ENCODE assay signal across 1 cellular context in genomic region chr13:43023244-43023931, GRCh38.
TF ChIP-seq lines count a peak whose summit lies in the region.

TSS of gene DNAJC15 (plus strand) at chr13:43023586. CDS start at chr13:43023627, 41 bp downstream.

TF ChIP-seq in HepG2, 621 proteins besides CTCF, POLR2A, EP300 and RAD21 (continued from another document and continues in another):
- TF ChIP-seq AHDC1 (CRISPR knock-in tag; IDR thresholded peaks at IDR 0.05; ENCODE audit: borderline replicate concordance): no peak
- TF ChIP-seq SPEN (CRISPR knock-in tag; IDR thresholded peaks at IDR 0.05; ENCODE audit: low read depth): peak; percentile 83
- no peak for TF ChIP-seq ZEB1 (IDR thresholded peaks at IDR 0.05; ENCODE audit: insufficient replicate concordance, low read depth)
- TF ChIP-seq ZSCAN29 (CRISPR knock-in tag; conservative IDR thresholded peaks at IDR 0.05): 0 out of 2 replicates have a peak, but pooled peaks have one; percentile 41
- peak; percentile 66 for TF ChIP-seq ZSCAN31 (CRISPR knock-in tag; IDR thresholded peaks at IDR 0.05; ENCODE audit: low read depth)
- TF ChIP-seq FOXA1 (IDR thresholded peaks at IDR 0.05): no peak
- peak; percentile 23; the same call in 1 of the 2 replicates for TF ChIP-seq FOXA1 (CRISPR knock-in tag; IDR thresholded peaks at IDR 0.05)
- no peak for TF ChIP-seq FOSL1 (CRISPR knock-in tag; IDR thresholded peaks at IDR 0.05; ENCODE audit: borderline replicate concordance)
- peak; percentile 26; the same call in 1 of the 2 replicates for TF ChIP-seq SP5 (CRISPR knock-in tag; IDR thresholded peaks at IDR 0.05; ENCODE audit: borderline replicate concordance, low read depth)
- TF ChIP-seq ZNF570 (CRISPR knock-in tag; IDR thresholded peaks at IDR 0.05; ENCODE audit: borderline replicate concordance): no peak
- peak; percentile 32; the same call in 1 of the 2 replicates for TF ChIP-seq PBX3 (CRISPR knock-in tag; IDR thresholded peaks at IDR 0.05; ENCODE audit: borderline replicate concordance)
- no peak for TF ChIP-seq SMC3 (IDR thresholded peaks at IDR 0.05; ENCODE audit: low read length)
- no peak for TF ChIP-seq ISX (CRISPR knock-in tag; conservative IDR thresholded peaks at IDR 0.05)
- TF ChIP-seq RELA (CRISPR knock-in tag; IDR thresholded peaks at IDR 0.05): no peak
- TF ChIP-seq POLR2G (IDR thresholded peaks at IDR 0.05; ENCODE audit: low read depth, low read length): peak; percentile 92
- no peak for TF ChIP-seq HOXA9 (CRISPR knock-in tag; IDR thresholded peaks at IDR 0.05; ENCODE audit: borderline replicate concordance)
- peak; percentile 76; the same call in 1 of the 2 replicates for TF ChIP-seq PRDM10 (CRISPR knock-in tag; IDR thresholded peaks at IDR 0.05; ENCODE audit: low read depth)
- TF ChIP-seq ZIK1 (CRISPR knock-in tag; IDR thresholded peaks at IDR 0.05; ENCODE audit: borderline replicate concordance, low read depth): peak; percentile 61; the same call in 1 of the 2 replicates
- peak; percentile 72 for TF ChIP-seq ZNF574 (CRISPR knock-in tag; IDR thresholded peaks at IDR 0.05)
- 0 out of 2 replicates have a peak, but pooled peaks have one; percentile 21 for TF ChIP-seq TFE3 (CRISPR knock-in tag; IDR thresholded peaks at IDR 0.05)
- no peak for TF ChIP-seq FOXO4 (CRISPR knock-in tag; conservative IDR thresholded peaks at IDR 0.05)
- 0 out of 2 replicates have a peak, but pooled peaks have one; percentile 55 for TF ChIP-seq ZNF451 (CRISPR knock-in tag; IDR thresholded peaks at IDR 0.05)
- peak; percentile 78; the same call in 1 of the 2 replicates for TF ChIP-seq ZFP91 (CRISPR knock-in tag; IDR thresholded peaks at IDR 0.05; ENCODE audit: borderline replicate concordance)
- no peak for TF ChIP-seq NPAS2 (CRISPR knock-in tag; IDR thresholded peaks at IDR 0.05; ENCODE audit: borderline replicate concordance)
- TF ChIP-seq SALL2 (CRISPR knock-in tag; IDR thresholded peaks at IDR 0.05): peak; percentile 44; the same call in 1 of the 2 replicates
- TF ChIP-seq ZC3H4 (CRISPR knock-in tag; IDR thresholded peaks at IDR 0.05; ENCODE audit: borderline replicate concordance): 0 out of 2 replicates have a peak, but pooled peaks have one; percentile 23
- TF ChIP-seq CHD4 (IDR thresholded peaks at IDR 0.05; ENCODE audit: borderline replicate concordance, low read length): no peak
- TF ChIP-seq TBX2 (CRISPR knock-in tag; IDR thresholded peaks at IDR 0.05; ENCODE audit: borderline replicate concordance): peak; percentile 78
- no peak for TF ChIP-seq ZNF414 (CRISPR knock-in tag; IDR thresholded peaks at IDR 0.05)
- peak; percentile 76 for TF ChIP-seq ZFX (CRISPR knock-in tag; IDR thresholded peaks at IDR 0.05; ENCODE audit: low read depth)
- peak; percentile 77 for TF ChIP-seq DMAP1 (CRISPR knock-in tag; IDR thresholded peaks at IDR 0.05)
- peak; percentile 77; the same call in 1 of the 2 replicates for TF ChIP-seq PITX1 (CRISPR knock-in tag; IDR thresholded peaks at IDR 0.05)
- peak; percentile 78 for TF ChIP-seq KMT2B (CRISPR knock-in tag; IDR thresholded peaks at IDR 0.05)
- TF ChIP-seq SP1 (IDR thresholded peaks at IDR 0.05): no peak
- TF ChIP-seq SP1 (CRISPR knock-in tag; IDR thresholded peaks at IDR 0.05): no peak; the same call in 1 of the 2 replicates
- 0 out of 2 replicates have a peak, but pooled peaks have one; percentile 53 for TF ChIP-seq ZFP41 (CRISPR knock-in tag; IDR thresholded peaks at IDR 0.05; ENCODE audit: borderline replicate concordance)
- no peak for TF ChIP-seq SRSF4 (IDR thresholded peaks at IDR 0.05; ENCODE audit: low read depth, low read length, poor library complexity, severe bottlenecking)
- peak; percentile 66 for TF ChIP-seq ZNF781 (CRISPR knock-in tag; IDR thresholded peaks at IDR 0.05; ENCODE audit: borderline replicate concordance, not compliant biosample characterization)
- TF ChIP-seq LCORL (IDR thresholded peaks at IDR 0.05): no peak
- TF ChIP-seq LCORL (CRISPR knock-in tag; IDR thresholded peaks at IDR 0.05): peak; percentile 35; the same call in 1 of the 2 replicates
- TF ChIP-seq BATF2 (CRISPR knock-in tag; IDR thresholded peaks at IDR 0.05): no peak
- TF ChIP-seq CCDC6 (CRISPR knock-in tag; IDR thresholded peaks at IDR 0.05): peak; percentile 65; the same call in 1 of the 2 replicates
